23 cellular contexts compared by ENCODE assay signal in the genomic region with DNA sequence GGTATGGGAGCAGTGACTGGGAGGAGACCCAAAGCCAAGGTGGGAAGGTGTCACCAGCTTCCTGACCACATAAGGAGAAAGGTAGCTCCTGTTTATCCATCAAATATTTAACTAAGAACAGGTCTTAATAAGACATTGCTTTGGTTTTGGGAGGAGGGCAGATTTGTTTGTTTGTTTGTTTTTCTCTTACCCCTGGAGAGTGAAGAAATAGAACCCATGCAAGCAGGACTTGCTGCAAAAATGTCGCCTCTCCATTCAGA. TPM values are rescaled to one million over a fixed set of nuclear protein-coding genes. Genes with fewer than 3 reads are reported as not detected.
DNase-seq lines count a peak whose midpoint lies in the region; TF ChIP-seq lines count a peak whose summit lies in the region.
"Had no signal": no experiment of that assay in that cellular context is flagged by ENCODE, and none has a peak within 500 bp of the region (broad histone marks: within the 10 kb centered on the region; RNA-seq: fewer than 3 reads in every experiment).

No MANE protein-coding gene starts in this region.

- H3K9me3 ChIP-seq in esophagus squamous epithelium: no peaks in the 10 kb centered on the region
- H3K9me3 ChIP-seq: HAP-1 had no signal

- H3K4me1 ChIP-seq in esophagus squamous epithelium: peaks cover 36 to 68% (median 51%) of the 10 kb centered on the region in 3 donors

- H3K36me3 ChIP-seq in esophagus squamous epithelium: no peaks in the 10 kb centered on the region
- H3K36me3 ChIP-seq: BLaER1, HAP-1 had no signal

- peak overlapping the region; percentile 94 for H3K27ac ChIP-seq in RWPE1
- H3K27ac ChIP-seq in esophagus squamous epithelium: peak overlapping the region; percentile 75 to 86 (median 76)
- H3K27ac ChIP-seq in skin epidermis: peak overlapping the region in 13 of 21 experiments; percentile 5 to 80 (median 68)
- H3K27ac ChIP-seq: BLaER1, SK-N-MC had no signal

- TF ChIP-seq CTCF in LNCaP clone FGC (IDR thresholded peaks at IDR 0.05; ENCODE audit: control insufficient read depth, extremely low read depth, insufficient read depth) (no peak), RWPE1 (conservative IDR thresholded peaks at IDR 0.05; ENCODE audit: low read depth) (no peak), esophagus squamous epithelium (IDR thresholded peaks at IDR 0.05) (no peak)

- 90 to 92% methylated on average over 1 of the region's 1 CpG for WGBS in esophagus squamous epithelium, 2 donors

- POLR2A ChIA-PET in RWPE1 (lab: Yijun Ruan, JAX; ENCODE audit: low non-redundant PET): no interaction called here

- intact Hi-C loops in esophagus squamous epithelium (cut with DNase I): loop anchor here (10.0 kb wide), 1 partner anchor 108 kb away; no protein-coding TSS in a partner anchor

- no peaks in the 10 kb centered on the region for H3K27me3 ChIP-seq in esophagus squamous epithelium
- H3K27me3 ChIP-seq: BLaER1 had no signal

- H3K4me3 ChIP-seq in LNCaP clone FGC (ENCODE audit: low read depth, low read length) (no peak overlapping the region), esophagus squamous epithelium (peak overlapping the region in 1 of 4 donors; percentile 16), skin epidermis (no peak overlapping the region)
- H3K4me3 ChIP-seq: BLaER1, HAP-1, SK-N-MC had no signal

- DNase-seq in LNCaP clone FGC (ENCODE audit: low read depth) (peak; percentile 45), RWPE1 (ENCODE audit: low spot score) (no peak), esophagus squamous epithelium (lab: John Stamatoyannopoulos, UW) (no peak), LoVo (ENCODE audit: low spot score) (no peak), NCI-H1694 (lab: John Stamatoyannopoulos, UW) (no peak), anterior cingulate cortex (lab: John Stamatoyannopoulos, UW) (no peak)
- DNase-seq: CD4-positive, CD25-positive, alpha-beta regulatory T cell; DMS53; GF-D8; GOT3; HFFc6; NCI-H2029 treated with DMSO at 0.1 percent for 48 hours; NCI-H446 treated with DMSO at 0.1 percent for 48 hours; NCI-H526; NCI-H82; NK-92 treated with Interleukin-12 subunit alpha and Interleukin-12 subunit beta, amount 100 ng/mL, for 24 hours; RPMI8226; SIG-M5; SW 1271 had no signal

- TF ChIP-seq POLR2A in esophagus squamous epithelium (IDR thresholded peaks at IDR 0.05): no peak

- CTCF ChIA-PET in RWPE1 (lab: Yijun Ruan, JAX): no interaction called here

RNA-seq across cellular contexts. Expression of a gene that starts 26.2 kb away (rescaled TPM):
- 100 to 1,000 TPM; 418 to 565 (median 463) TPM for total RNA-seq in esophagus squamous epithelium
